10 cellular contexts compared by ENCODE assay signal in the genomic region with DNA sequence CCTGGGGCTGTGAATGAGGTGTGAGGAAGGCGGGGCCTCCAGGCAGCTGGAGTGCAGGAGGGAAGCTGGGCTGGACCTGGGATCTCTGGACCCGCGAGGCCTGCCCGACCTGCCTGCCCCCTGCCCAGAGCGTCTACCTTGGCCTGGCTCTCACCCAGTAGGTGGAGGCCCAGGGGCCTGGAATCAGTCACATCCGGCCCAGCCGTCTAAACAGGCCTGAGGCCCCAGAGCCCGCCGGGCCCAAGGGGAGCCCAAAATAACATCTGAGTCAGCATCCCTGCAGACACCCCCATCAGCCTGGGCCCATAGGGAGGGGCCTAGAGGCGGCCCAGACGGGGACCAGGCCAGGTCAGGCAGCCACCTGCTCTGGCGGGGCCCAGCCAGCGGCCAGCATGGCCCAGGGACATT. TPM values are rescaled to one million over a fixed set of nuclear protein-coding genes. Genes with fewer than 3 reads are reported as not detected.
A peak's percentile ranks its signal among the peaks of the same experiment; 100 is the strongest.
DNase-seq lines count a peak whose midpoint lies in the region; ATAC-seq, FAIRE-seq and TF ChIP-seq lines count a peak whose summit lies in the region.
"Had no signal": no experiment of that assay in that cellular context is flagged by ENCODE, and none has a peak within 500 bp of the region (broad histone marks: within the 10 kb centered on the region; RNA-seq: fewer than 3 reads in every experiment).

No MANE protein-coding gene starts in this region.

- H3K36me3 ChIP-seq in gastroesophageal sphincter (no peaks in the 10 kb centered on the region), esophagus squamous epithelium (no peaks in the 10 kb centered on the region)
- H3K36me3 ChIP-seq: right lobe of liver had no signal

- H3K27ac ChIP-seq in gastroesophageal sphincter (peak overlapping the region in 2 of 4 donors; percentile 67 to 68), esophagus squamous epithelium (no peak overlapping the region)
- H3K27ac ChIP-seq: right lobe of liver, SK-N-MC had no signal

- TF ChIP-seq CTCF in gastroesophageal sphincter (IDR thresholded peaks at IDR 0.05) (no peak), esophagus squamous epithelium (IDR thresholded peaks at IDR 0.05) (no peak)

- H3K27me3 ChIP-seq in gastroesophageal sphincter (no peaks in the 10 kb centered on the region), esophagus squamous epithelium (no peaks in the 10 kb centered on the region)
- H3K27me3 ChIP-seq: right lobe of liver had no signal

- no peaks in the 10 kb centered on the region for H3K9me3 ChIP-seq in gastroesophageal sphincter
- H3K9me3 ChIP-seq in esophagus squamous epithelium = no peaks in the 10 kb centered on the region
- H3K9me3 ChIP-seq: right lobe of liver had no signal

- H3K4me3 ChIP-seq in gastroesophageal sphincter (no peak overlapping the region), esophagus squamous epithelium (no peak overlapping the region)
- H3K4me3 ChIP-seq: right lobe of liver, SK-N-MC had no signal

- TF ChIP-seq POLR2A in GM12891 (IDR thresholded peaks at IDR 0.05; ENCODE audit: low read depth, low read length) (0 out of 2 replicates have a peak, but pooled peaks have one; percentile 50), gastroesophageal sphincter (IDR thresholded peaks at IDR 0.05) (no peak), esophagus squamous epithelium (IDR thresholded peaks at IDR 0.05) (no peak)

- TF ChIP-seq EP300 in gastroesophageal sphincter (IDR thresholded peaks at IDR 0.05) = no peak

- 13 to 67% methylated on average over 3 of the region's 13 CpGs for WGBS in gastroesophageal sphincter (ENCODE audit: low coverage in 1 of 2), 2 donors
- 24 to 36% methylated on average over 2 to 5 of the region's 13 CpGs for WGBS in esophagus squamous epithelium, 2 donors

- FAIRE-seq in GM12891 (lab: Jason Lieb, UNC) = no peak

- intact Hi-C loops in esophagus squamous epithelium (cut with DNase I) = no loop called here

- H3K4me1 ChIP-seq in gastroesophageal sphincter (peaks cover 4 to 27% (median 14%) of the 10 kb centered on the region in 3 donors), esophagus squamous epithelium (peaks cover 14 to 33% (median 16%) of the 10 kb centered on the region in 3 donors)
- H3K4me1 ChIP-seq: right lobe of liver had no signal

- peak; percentile 99 for DNase-seq in GM12891 (ENCODE audit: insufficient read length, low spot score)
- no peak for DNase-seq in retina
- no peak for DNase-seq in cerebellum (ENCODE audit: low spot score)
- DNase-seq in esophagus squamous epithelium (lab: John Stamatoyannopoulos, UW) = no peak
- no peak for DNase-seq in NCI-H748 treated with DMSO at 0.1 percent for 48 hours (lab: John Stamatoyannopoulos, UW)
- DNase-seq: right lobe of liver had no signal

- ATAC-seq in GM21526 (IDR thresholded peaks at IDR 0.05; ENCODE audit: low FRiP score, unreplicated experiment) = peak; percentile 88
- ATAC-seq in HG03469 (IDR thresholded peaks at IDR 0.05; ENCODE audit: unreplicated experiment) = peak; percentile 93
- ATAC-seq in gastroesophageal sphincter = peak; percentile 11

TF ChIP-seq in GM12891, 5 proteins besides CTCF, POLR2A, EP300 and RAD21:
- TF ChIP-seq POLR2AphosphoS5 (IDR thresholded peaks at IDR 0.05; ENCODE audit: low read depth, low read length) (no peak; the same call in 1 of the 2 replicates), TAF1 (IDR thresholded peaks at IDR 0.05; ENCODE audit: low read depth, low read length) (peak; percentile 14; the same call in 1 of the 2 replicates)

RNA-seq across cellular contexts. Expression of gene ELN, which starts 15.1 kb away (rescaled TPM):
- polyA plus RNA-seq in GM12891 (2012; ENCODE audit: low read depth, missing spikeins) = not detected
- total RNA-seq in gastroesophageal sphincter (100 to 1,000 TPM; 316 to 703 (median 441) TPM), cerebellum (27.0 TPM), esophagus squamous epithelium (100 to 1,000 TPM in 1 of 4 donors, 10 to 100 TPM in 2, 1 to 10 TPM in 1; 8.9 to 182 (median 20.3) TPM)

Comparison
In these comparisons a context has a peak if more than half of its experiments do, and no peak if none do; other contexts are left out.
1. ATAC-seq: peak in every context shown above with its lines; median percentile 93 in HG03469; 88 in GM21526; 11 in gastroesophageal sphincter.